Comparison of ENCODE assay signal across 8 cellular contexts in the genomic region with DNA sequence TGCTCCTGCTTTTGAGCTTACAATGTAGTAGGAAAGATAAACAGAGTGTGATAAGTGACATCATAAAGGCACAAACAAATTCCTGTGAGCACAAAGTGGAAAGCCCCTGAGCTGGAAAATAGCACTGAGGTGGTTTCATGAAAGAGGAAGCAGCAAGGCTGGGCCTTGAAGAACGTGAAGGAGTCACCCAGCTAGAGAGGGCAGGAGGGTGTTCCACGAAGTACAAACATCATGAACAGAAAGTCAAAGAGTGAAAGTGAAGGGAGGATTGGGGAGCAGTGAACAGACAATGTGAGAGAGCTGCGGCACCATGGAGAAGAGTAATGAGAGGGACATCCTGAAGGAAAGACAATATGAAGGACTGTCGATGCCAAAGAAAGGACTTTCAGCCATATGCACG.
DNase-seq lines count a peak whose midpoint lies in the region; ATAC-seq and TF ChIP-seq lines count a peak whose summit lies in the region.

No MANE protein-coding gene starts in this region.

- H3K4me3 ChIP-seq in AG04449 (ENCODE audit: low read depth, low read length) = no peak overlapping the region

- peak; percentile 49 for ATAC-seq in GM21619 (IDR thresholded peaks at IDR 0.05; ENCODE audit: unreplicated experiment)
- ATAC-seq in esophagus mucosa = peak; percentile 50
- ATAC-seq in WTC11 = no peak

- H3K4me1 Mint-ChIP-seq in Calu3 (ENCODE audit: low read depth, unreplicated experiment) (peaks cover 4% of the 10 kb centered on the region), WTC11 (peaks cover 18% of the 10 kb centered on the region)

- intact Hi-C loops in Calu3 (cut with micrococcal nuclease; ENCODE audit: unreplicated experiment) = no loop called here

- H3K4me3 Mint-ChIP-seq in Calu3 (ENCODE audit: low read depth, unreplicated experiment) (no peak overlapping the region), WTC11 (no peak overlapping the region)

- no peaks in the 10 kb centered on the region for H3K36me3 Mint-ChIP-seq in Calu3 (ENCODE audit: insufficient read depth, unreplicated experiment)
- H3K36me3 Mint-ChIP-seq in WTC11 = no peaks in the 10 kb centered on the region

- TF ChIP-seq CTCF in AG04449 (IDR thresholded peaks at IDR 0.05; ENCODE audit: insufficient read depth, low read length, missing control alignments) (no peak), Calu3 (IDR thresholded peaks at IDR 0.05; ENCODE audit: unreplicated experiment) (no peak), WTC11 (IDR thresholded peaks at IDR 0.05) (no peak)

- CTCF ChIA-PET in AG04449 (lab: Yijun Ruan, JAX) (interaction anchor here (0.9 to 1.4 kb wide), 2 partner anchors 9 to 17 kb away, joined by 3 read pairs; no protein-coding TSS in a partner anchor), Calu3 (lab: Charles Lee) (no interaction called here), WTC11 (lab: Charles Lee) (no interaction called here)

- H3K27me3 Mint-ChIP-seq in Calu3 (ENCODE audit: unreplicated experiment) (no peaks in the 10 kb centered on the region), WTC11 (ENCODE audit: low read depth) (peaks cover 8% of the 10 kb centered on the region; the same call in 1 of the 2 replicates)

- no peaks in the 10 kb centered on the region for H3K9me3 Mint-ChIP-seq in Calu3 (ENCODE audit: low read depth, unreplicated experiment)
- H3K9me3 Mint-ChIP-seq in WTC11 = no peaks in the 10 kb centered on the region

- POLR2A ChIA-PET in AG04449 (lab: Yijun Ruan, JAX) (no interaction called here), WTC11 (lab: Charles Lee) (no interaction called here)

- peak; percentile 19 for DNase-seq in AG04449 (ENCODE audit: low read depth, low spot score)
- DNase-seq in SIG-M5 (lab: John Stamatoyannopoulos, UW) = peak; percentile 15
- DNase-seq in Calu3 = no peak
- DNase-seq in 8988T = no peak
- no peak for DNase-seq in WTC11 (ENCODE audit: low spot score)
- DNase-seq in SHP77 (lab: John Stamatoyannopoulos, UW) = no peak

- BruUV-seq in Calu3 (replicated peaks; lab: Mats Ljungman, UMichigan) = no TSS peak

- H3K27ac Mint-ChIP-seq in Calu3 (ENCODE audit: unreplicated experiment) = no peak overlapping the region
- no peak overlapping the region for H3K27ac Mint-ChIP-seq in WTC11

TF ChIP-seq in WTC11, 78 proteins besides CTCF, POLR2A, EP300 and RAD21:
- TF ChIP-seq, protein P1, sequence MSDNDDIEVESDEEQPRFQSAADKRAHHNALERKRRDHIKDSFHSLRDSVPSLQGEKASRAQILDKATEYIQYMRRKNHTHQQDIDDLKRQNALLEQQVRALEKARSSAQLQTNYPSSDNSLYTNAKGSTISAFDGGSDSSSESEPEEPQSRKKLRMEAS (CRISPR knock-in tag; IDR thresholded peaks at IDR 0.05) = no peak
- TF ChIP-seq HMGA2 (CRISPR knock-in tag; IDR thresholded peaks at IDR 0.05) = no peak
- TF ChIP-seq, protein P2, sequence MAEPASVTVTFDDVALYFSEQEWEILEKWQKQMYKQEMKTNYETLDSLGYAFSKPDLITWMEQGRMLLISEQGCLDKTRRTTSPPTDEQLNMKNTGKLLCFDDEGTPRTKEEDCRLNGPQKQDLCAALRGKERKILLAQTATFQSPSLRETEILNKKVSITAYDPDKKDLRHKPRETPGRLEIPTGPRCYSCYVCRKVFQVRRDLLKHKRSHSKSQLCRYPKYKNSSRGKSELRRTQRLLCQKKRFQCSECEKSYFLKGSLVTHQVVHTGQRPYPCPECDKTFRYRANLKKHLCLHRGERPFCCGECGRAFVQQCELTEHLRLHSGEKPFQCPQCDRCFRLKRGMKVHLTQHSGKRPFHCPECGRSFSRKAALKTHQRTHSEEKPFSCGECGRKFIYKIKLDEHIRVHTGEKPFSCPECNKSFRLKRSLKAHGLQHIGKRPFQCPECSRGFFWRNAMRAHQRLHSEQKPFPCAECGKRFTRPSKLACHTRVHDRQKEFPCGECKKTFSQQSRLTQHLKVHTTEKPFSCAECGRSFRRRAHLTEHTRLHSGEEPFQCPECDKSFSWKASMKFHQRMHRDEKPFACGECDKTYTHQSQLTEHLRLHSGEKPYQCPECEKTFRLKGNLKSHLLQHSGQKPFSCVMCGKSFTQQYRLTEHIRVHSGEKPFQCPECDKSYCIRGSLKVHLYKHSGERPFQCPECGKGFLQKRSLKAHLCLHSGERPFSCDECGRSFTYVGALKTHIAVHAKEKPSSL (CRISPR knock-in tag; conservative IDR thresholded peaks at IDR 0.05) = no peak
- TF ChIP-seq JUN (CRISPR knock-in tag; IDR thresholded peaks at IDR 0.05) = no peak
- no peak for TF ChIP-seq TEAD1 (CRISPR knock-in tag; IDR thresholded peaks at IDR 0.05)
- TF ChIP-seq, protein P3, sequence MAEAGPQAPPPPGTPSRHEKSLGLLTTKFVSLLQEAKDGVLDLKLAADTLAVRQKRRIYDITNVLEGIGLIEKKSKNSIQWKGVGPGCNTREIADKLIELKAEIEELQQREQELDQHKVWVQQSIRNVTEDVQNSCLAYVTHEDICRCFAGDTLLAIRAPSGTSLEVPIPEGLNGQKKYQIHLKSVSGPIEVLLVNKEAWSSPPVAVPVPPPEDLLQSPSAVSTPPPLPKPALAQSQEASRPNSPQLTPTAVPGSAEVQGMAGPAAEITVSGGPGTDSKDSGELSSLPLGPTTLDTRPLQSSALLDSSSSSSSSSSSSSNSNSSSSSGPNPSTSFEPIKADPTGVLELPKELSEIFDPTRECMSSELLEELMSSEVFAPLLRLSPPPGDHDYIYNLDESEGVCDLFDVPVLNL (CRISPR knock-in tag; IDR thresholded peaks at IDR 0.05; ENCODE audit: borderline replicate concordance, low read depth) = no peak
- TF ChIP-seq, protein P4, sequence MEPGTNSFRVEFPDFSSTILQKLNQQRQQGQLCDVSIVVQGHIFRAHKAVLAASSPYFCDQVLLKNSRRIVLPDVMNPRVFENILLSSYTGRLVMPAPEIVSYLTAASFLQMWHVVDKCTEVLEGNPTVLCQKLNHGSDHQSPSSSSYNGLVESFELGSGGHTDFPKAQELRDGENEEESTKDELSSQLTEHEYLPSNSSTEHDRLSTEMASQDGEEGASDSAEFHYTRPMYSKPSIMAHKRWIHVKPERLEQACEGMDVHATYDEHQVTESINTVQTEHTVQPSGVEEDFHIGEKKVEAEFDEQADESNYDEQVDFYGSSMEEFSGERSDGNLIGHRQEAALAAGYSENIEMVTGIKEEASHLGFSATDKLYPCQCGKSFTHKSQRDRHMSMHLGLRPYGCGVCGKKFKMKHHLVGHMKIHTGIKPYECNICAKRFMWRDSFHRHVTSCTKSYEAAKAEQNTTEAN (CRISPR knock-in tag; IDR thresholded peaks at IDR 0.05) = no peak
- no peak for TF ChIP-seq ATF1 (CRISPR knock-in tag; IDR thresholded peaks at IDR 0.05)
- no peak for TF ChIP-seq PRRX2 (CRISPR knock-in tag; IDR thresholded peaks at IDR 0.05)
- TF ChIP-seq SOX15 (CRISPR knock-in tag; IDR thresholded peaks at IDR 0.05) = no peak
- TF ChIP-seq EMX1 (CRISPR knock-in tag; IDR thresholded peaks at IDR 0.05) = no peak
- no peak for TF ChIP-seq FOXK1 (CRISPR knock-in tag; IDR thresholded peaks at IDR 0.05)
- TF ChIP-seq, protein P5, sequence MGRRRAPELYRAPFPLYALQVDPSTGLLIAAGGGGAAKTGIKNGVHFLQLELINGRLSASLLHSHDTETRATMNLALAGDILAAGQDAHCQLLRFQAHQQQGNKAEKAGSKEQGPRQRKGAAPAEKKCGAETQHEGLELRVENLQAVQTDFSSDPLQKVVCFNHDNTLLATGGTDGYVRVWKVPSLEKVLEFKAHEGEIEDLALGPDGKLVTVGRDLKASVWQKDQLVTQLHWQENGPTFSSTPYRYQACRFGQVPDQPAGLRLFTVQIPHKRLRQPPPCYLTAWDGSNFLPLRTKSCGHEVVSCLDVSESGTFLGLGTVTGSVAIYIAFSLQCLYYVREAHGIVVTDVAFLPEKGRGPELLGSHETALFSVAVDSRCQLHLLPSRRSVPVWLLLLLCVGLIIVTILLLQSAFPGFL (CRISPR knock-in tag; IDR thresholded peaks at IDR 0.05; ENCODE audit: borderline replicate concordance) = no peak
- TF ChIP-seq KAT7 (CRISPR knock-in tag; IDR thresholded peaks at IDR 0.05; ENCODE audit: borderline replicate concordance) = no peak
- no peak for TF ChIP-seq ZNF671 (CRISPR knock-in tag; IDR thresholded peaks at IDR 0.05)
- no peak for TF ChIP-seq ZNF232 (CRISPR knock-in tag; IDR thresholded peaks at IDR 0.05)
- TF ChIP-seq, protein P6, sequence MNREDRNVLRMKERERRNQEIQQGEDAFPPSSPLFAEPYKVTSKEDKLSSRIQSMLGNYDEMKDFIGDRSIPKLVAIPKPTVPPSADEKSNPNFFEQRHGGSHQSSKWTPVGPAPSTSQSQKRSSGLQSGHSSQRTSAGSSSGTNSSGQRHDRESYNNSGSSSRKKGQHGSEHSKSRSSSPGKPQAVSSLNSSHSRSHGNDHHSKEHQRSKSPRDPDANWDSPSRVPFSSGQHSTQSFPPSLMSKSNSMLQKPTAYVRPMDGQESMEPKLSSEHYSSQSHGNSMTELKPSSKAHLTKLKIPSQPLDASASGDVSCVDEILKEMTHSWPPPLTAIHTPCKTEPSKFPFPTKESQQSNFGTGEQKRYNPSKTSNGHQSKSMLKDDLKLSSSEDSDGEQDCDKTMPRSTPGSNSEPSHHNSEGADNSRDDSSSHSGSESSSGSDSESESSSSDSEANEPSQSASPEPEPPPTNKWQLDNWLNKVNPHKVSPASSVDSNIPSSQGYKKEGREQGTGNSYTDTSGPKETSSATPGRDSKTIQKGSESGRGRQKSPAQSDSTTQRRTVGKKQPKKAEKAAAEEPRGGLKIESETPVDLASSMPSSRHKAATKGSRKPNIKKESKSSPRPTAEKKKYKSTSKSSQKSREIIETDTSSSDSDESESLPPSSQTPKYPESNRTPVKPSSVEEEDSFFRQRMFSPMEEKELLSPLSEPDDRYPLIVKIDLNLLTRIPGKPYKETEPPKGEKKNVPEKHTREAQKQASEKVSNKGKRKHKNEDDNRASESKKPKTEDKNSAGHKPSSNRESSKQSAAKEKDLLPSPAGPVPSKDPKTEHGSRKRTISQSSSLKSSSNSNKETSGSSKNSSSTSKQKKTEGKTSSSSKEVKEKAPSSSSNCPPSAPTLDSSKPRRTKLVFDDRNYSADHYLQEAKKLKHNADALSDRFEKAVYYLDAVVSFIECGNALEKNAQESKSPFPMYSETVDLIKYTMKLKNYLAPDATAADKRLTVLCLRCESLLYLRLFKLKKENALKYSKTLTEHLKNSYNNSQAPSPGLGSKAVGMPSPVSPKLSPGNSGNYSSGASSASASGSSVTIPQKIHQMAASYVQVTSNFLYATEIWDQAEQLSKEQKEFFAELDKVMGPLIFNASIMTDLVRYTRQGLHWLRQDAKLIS (CRISPR knock-in tag; IDR thresholded peaks at IDR 0.05; ENCODE audit: borderline replicate concordance) = no peak

Comparison
In these comparisons a context has a peak if more than half of its experiments do, and no peak if none do; other contexts are left out.
1. DNase-seq: peak in AG04449 (single experiment) and SIG-M5 (single experiment); none in Calu3 (single experiment), 8988T (single experiment), WTC11 (single experiment) and SHP77 (0 of 2).